In the genomic region with DNA sequence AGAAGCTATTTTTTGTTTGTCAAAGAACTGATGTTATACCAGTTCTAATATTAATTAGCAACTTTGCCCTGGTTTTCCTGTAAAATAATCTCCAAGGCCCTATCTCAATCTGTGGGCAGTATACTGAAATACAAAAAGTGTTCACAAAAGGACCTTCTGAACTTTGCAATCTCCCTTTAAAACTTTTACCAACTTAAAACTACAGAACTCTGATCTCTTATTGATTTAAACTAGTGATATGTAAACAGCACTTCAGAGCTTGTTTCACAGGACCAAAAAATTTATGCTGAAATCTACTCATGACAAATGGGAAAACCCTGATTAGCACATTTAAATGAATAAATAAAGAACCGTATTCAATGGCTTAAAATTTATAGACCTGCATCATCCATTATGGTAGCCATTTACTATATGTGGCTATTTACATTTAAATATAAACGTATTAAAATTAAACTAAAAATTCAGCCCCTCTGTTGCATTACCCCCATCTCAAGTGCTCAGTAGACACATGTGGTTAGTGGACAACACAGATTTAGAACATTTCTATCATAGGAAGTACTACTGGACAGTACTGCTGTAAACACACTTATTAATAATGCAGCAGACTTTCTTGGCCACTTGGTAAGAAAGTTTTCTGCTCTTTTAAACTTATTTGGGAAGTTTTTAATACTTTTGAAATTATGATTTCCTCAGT, we compare ENCODE assay signal across 1 cellular context.
TF ChIP-seq lines count a peak whose summit lies in the region.

No MANE protein-coding gene starts in this region.

TF ChIP-seq in HepG2, 621 proteins besides CTCF, POLR2A, EP300 and RAD21 (continued from another document and continues in another):
- TF ChIP-seq, protein P1, sequence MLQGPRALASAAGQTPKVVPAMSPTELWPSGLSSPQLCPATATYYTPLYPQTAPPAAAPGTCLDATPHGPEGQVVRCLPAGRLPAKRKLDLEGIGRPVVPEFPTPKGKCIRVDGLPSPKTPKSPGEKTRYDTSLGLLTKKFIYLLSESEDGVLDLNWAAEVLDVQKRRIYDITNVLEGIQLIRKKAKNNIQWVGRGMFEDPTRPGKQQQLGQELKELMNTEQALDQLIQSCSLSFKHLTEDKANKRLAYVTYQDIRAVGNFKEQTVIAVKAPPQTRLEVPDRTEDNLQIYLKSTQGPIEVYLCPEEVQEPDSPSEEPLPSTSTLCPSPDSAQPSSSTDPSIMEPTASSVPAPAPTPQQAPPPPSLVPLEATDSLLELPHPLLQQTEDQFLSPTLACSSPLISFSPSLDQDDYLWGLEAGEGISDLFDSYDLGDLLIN (CRISPR knock-in tag; IDR thresholded peaks at IDR 0.05; ENCODE audit: borderline replicate concordance) = no peak
- TF ChIP-seq GFI1 (CRISPR knock-in tag; IDR thresholded peaks at IDR 0.05; ENCODE audit: borderline replicate concordance) (peak; percentile 85), YEATS4 (CRISPR knock-in tag; IDR thresholded peaks at IDR 0.05; ENCODE audit: borderline replicate concordance) (0 out of 2 replicates have a peak, but pooled peaks have one; percentile 9), FOXP1 (IDR thresholded peaks at IDR 0.05) (no peak), FOXP1 (CRISPR knock-in tag; IDR thresholded peaks at IDR 0.05) (peak; percentile 63; the same call in 1 of the 2 replicates), CEBPG (CRISPR knock-in tag; IDR thresholded peaks at IDR 0.05) (0 out of 2 replicates have a peak, but pooled peaks have one; percentile 32), ERF (CRISPR knock-in tag; IDR thresholded peaks at IDR 0.05) (no peak), RARA (CRISPR knock-in tag; IDR thresholded peaks at IDR 0.05) (peak; percentile 53; the same call in 1 of the 2 replicates), EHMT2 (IDR thresholded peaks at IDR 0.05; ENCODE audit: borderline replicate concordance, low read depth, low read length) (0 out of 2 replicates have a peak, but pooled peaks have one; percentile 31), BCL6 (CRISPR knock-in tag; IDR thresholded peaks at IDR 0.05) (peak; percentile 73), ISL2 (CRISPR knock-in tag; IDR thresholded peaks at IDR 0.05) (peak; percentile 72), FIP1L1 (IDR thresholded peaks at IDR 0.05; ENCODE audit: borderline replicate concordance, insufficient read depth, low read depth, low read length) (no peak), KLF16 (CRISPR knock-in tag; IDR thresholded peaks at IDR 0.05) (0 out of 4 replicates have a peak, but pooled peaks of 1 of the 2 experiments have one; percentile 29), ZNF850 (CRISPR knock-in tag; conservative IDR thresholded peaks at IDR 0.05) (no peak), MEF2D (CRISPR knock-in tag; IDR thresholded peaks at IDR 0.05) (no peak), KAT8 (CRISPR knock-in tag; IDR thresholded peaks at IDR 0.05) (0 out of 2 replicates have a peak, but pooled peaks have one; percentile 16), SOX13 (IDR thresholded peaks at IDR 0.05) (no peak), SOX13 (CRISPR knock-in tag; conservative IDR thresholded peaks at IDR 0.05 in 1 of 2, IDR thresholded peaks at IDR 0.05 in 1 of 2) (peak in 1 of 2 experiments; percentile 62; a peak in 2 of 4 replicates), ZMYM4 (CRISPR knock-in tag; IDR thresholded peaks at IDR 0.05) (peak; percentile 54; the same call in 1 of the 2 replicates), PPARG (CRISPR knock-in tag; conservative IDR thresholded peaks at IDR 0.05) (peak; percentile 78), FOXK2 (IDR thresholded peaks at IDR 0.05) (0 out of 2 replicates have a peak, but pooled peaks have one; percentile 9), ZNF839 (CRISPR knock-in tag; IDR thresholded peaks at IDR 0.05; ENCODE audit: borderline replicate concordance) (no peak), ZFAT (CRISPR knock-in tag; conservative IDR thresholded peaks at IDR 0.05) (no peak), ZNF468 (CRISPR knock-in tag; IDR thresholded peaks at IDR 0.05) (no peak), DMAP1 (CRISPR knock-in tag; IDR thresholded peaks at IDR 0.05) (no peak), GATAD2A (CRISPR knock-in tag; IDR thresholded peaks at IDR 0.05) (peak; percentile 81), NR2F1 (CRISPR knock-in tag; IDR thresholded peaks at IDR 0.05) (peak in 1 of 2 experiments; percentile 50; a peak in 1 of 4 replicates), HNF4A (CRISPR knock-in tag; IDR thresholded peaks at IDR 0.05) (peak; percentile 86)
- TF ChIP-seq, protein P2, sequence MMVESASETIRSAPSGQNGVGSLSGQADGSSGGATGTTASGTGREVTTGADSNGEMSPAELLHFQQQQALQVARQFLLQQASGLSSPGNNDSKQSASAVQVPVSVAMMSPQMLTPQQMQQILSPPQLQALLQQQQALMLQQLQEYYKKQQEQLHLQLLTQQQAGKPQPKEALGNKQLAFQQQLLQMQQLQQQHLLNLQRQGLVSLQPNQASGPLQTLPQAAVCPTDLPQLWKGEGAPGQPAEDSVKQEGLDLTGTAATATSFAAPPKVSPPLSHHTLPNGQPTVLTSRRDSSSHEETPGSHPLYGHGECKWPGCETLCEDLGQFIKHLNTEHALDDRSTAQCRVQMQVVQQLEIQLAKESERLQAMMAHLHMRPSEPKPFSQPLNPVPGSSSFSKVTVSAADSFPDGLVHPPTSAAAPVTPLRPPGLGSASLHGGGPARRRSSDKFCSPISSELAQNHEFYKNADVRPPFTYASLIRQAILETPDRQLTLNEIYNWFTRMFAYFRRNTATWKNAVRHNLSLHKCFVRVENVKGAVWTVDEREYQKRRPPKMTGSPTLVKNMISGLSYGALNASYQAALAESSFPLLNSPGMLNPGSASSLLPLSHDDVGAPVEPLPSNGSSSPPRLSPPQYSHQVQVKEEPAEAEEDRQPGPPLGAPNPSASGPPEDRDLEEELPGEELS (CRISPR knock-in tag; IDR thresholded peaks at IDR 0.05) = peak; percentile 61
- TF ChIP-seq, protein P3, sequence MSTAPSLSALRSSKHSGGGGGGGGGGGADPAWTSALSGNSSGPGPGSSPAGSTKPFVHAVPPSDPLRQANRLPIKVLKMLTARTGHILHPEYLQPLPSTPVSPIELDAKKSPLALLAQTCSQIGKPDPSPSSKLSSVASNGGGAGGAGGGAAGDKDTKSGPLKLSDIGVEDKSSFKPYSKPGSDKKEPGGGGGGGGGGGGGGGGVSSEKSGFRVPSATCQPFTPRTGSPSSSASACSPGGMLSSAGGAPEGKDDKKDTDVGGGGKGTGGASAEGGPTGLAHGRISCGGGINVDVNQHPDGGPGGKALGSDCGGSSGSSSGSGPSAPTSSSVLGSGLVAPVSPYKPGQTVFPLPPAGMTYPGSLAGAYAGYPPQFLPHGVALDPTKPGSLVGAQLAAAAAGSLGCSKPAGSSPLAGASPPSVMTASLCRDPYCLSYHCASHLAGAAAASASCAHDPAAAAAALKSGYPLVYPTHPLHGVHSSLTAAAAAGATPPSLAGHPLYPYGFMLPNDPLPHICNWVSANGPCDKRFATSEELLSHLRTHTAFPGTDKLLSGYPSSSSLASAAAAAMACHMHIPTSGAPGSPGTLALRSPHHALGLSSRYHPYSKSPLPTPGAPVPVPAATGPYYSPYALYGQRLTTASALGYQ (CRISPR knock-in tag; IDR thresholded peaks at IDR 0.05) = peak; percentile 70; the same call in 1 of the 2 replicates
- TF ChIP-seq, protein P4, sequence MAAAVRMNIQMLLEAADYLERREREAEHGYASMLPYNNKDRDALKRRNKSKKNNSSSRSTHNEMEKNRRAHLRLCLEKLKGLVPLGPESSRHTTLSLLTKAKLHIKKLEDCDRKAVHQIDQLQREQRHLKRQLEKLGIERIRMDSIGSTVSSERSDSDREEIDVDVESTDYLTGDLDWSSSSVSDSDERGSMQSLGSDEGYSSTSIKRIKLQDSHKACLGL (CRISPR knock-in tag; IDR thresholded peaks at IDR 0.05) = no peak
- TF ChIP-seq, protein P5, sequence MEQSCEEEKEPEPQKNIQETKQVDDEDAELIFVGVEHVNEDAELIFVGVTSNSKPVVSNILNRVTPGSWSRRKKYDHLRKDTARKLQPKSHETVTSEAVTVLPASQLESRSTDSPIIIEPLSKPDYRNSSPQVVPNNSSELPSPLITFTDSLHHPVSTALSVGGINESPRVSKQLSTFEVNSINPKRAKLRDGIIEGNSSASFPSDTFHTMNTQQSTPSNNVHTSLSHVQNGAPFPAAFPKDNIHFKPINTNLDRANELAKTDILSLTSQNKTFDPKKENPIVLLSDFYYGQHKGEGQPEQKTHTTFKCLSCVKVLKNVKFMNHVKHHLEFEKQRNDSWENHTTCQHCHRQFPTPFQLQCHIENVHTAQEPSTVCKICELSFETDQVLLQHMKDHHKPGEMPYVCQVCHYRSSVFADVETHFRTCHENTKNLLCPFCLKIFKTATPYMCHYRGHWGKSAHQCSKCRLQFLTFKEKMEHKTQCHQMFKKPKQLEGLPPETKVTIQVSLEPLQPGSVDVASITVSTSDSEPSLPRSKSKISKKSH (CRISPR knock-in tag; IDR thresholded peaks at IDR 0.05; ENCODE audit: borderline replicate concordance) = no peak
- TF ChIP-seq, protein P6, sequence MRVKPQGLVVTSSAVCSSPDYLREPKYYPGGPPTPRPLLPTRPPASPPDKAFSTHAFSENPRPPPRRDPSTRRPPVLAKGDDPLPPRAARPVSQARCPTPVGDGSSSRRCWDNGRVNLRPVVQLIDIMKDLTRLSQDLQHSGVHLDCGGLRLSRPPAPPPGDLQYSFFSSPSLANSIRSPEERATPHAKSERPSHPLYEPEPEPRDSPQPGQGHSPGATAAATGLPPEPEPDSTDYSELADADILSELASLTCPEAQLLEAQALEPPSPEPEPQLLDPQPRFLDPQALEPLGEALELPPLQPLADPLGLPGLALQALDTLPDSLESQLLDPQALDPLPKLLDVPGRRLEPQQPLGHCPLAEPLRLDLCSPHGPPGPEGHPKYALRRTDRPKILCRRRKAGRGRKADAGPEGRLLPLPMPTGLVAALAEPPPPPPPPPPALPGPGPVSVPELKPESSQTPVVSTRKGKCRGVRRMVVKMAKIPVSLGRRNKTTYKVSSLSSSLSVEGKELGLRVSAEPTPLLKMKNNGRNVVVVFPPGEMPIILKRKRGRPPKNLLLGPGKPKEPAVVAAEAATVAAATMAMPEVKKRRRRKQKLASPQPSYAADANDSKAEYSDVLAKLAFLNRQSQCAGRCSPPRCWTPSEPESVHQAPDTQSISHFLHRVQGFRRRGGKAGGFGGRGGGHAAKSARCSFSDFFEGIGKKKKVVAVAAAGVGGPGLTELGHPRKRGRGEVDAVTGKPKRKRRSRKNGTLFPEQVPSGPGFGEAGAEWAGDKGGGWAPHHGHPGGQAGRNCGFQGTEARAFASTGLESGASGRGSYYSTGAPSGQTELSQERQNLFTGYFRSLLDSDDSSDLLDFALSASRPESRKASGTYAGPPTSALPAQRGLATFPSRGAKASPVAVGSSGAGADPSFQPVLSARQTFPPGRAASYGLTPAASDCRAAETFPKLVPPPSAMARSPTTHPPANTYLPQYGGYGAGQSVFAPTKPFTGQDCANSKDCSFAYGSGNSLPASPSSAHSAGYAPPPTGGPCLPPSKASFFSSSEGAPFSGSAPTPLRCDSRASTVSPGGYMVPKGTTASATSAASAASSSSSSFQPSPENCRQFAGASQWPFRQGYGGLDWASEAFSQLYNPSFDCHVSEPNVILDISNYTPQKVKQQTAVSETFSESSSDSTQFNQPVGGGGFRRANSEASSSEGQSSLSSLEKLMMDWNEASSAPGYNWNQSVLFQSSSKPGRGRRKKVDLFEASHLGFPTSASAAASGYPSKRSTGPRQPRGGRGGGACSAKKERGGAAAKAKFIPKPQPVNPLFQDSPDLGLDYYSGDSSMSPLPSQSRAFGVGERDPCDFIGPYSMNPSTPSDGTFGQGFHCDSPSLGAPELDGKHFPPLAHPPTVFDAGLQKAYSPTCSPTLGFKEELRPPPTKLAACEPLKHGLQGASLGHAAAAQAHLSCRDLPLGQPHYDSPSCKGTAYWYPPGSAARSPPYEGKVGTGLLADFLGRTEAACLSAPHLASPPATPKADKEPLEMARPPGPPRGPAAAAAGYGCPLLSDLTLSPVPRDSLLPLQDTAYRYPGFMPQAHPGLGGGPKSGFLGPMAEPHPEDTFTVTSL (CRISPR knock-in tag; IDR thresholded peaks at IDR 0.05; ENCODE audit: borderline replicate concordance) = peak; percentile 97; the same call in 1 of the 2 replicates
- TF ChIP-seq, protein P7, sequence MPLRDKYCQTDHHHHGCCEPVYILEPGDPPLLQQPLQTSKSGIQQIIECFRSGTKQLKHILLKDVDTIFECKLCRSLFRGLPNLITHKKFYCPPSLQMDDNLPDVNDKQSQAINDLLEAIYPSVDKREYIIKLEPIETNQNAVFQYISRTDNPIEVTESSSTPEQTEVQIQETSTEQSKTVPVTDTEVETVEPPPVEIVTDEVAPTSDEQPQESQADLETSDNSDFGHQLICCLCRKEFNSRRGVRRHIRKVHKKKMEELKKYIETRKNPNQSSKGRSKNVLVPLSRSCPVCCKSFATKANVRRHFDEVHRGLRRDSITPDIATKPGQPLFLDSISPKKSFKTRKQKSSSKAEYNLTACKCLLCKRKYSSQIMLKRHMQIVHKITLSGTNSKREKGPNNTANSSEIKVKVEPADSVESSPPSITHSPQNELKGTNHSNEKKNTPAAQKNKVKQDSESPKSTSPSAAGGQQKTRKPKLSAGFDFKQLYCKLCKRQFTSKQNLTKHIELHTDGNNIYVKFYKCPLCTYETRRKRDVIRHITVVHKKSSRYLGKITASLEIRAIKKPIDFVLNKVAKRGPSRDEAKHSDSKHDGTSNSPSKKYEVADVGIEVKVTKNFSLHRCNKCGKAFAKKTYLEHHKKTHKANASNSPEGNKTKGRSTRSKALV (CRISPR knock-in tag; IDR thresholded peaks at IDR 0.05) = 0 out of 2 replicates have a peak, but pooled peaks have one; percentile 49
- TF ChIP-seq, protein P8, sequence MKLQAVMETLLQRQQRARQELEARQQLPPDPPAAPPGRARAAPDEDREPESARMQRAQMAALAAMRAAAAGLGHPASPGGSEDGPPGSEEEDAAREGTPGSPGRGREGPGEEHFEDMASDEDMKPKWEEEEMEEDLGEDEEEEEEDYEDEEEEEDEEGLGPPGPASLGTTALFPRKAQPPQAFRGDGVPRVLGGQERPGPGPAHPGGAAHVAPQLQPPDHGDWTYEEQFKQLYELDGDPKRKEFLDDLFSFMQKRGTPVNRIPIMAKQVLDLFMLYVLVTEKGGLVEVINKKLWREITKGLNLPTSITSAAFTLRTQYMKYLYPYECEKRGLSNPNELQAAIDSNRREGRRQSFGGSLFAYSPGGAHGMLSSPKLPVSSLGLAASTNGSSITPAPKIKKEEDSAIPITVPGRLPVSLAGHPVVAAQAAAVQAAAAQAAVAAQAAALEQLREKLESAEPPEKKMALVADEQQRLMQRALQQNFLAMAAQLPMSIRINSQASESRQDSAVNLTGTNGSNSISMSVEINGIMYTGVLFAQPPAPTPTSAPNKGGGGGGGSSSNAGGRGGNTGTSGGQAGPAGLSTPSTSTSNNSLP (IDR thresholded peaks at IDR 0.05; ENCODE audit: low read depth, low read length) = peak; percentile 88
- TF ChIP-seq, protein P9, sequence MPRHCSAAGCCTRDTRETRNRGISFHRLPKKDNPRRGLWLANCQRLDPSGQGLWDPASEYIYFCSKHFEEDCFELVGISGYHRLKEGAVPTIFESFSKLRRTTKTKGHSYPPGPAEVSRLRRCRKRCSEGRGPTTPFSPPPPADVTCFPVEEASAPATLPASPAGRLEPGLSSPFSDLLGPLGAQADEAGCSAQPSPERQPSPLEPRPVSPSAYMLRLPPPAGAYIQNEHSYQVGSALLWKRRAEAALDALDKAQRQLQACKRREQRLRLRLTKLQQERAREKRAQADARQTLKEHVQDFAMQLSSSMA (CRISPR knock-in tag; IDR thresholded peaks at IDR 0.05) = no peak
